8 cellular contexts compared by ENCODE assay signal in the genomic region with DNA sequence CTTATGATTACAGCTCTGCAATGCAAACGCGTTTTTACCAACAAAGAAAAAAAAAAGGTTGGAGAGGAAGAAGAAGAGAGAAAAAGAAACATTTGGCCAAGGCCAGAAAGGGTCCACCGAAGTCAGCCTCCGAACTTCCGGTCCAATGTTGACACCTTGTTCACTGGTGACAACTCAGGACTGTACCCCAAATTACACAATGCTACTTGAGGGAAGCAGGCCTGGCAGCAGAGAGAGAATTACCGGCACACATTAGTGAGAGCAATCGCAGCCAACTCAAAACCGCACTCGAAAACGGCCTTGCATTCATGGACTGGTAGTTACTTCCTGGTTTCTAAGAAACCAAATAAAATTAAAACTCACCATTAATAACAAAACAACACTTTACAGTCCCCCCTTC.
DNase-seq lines count a peak whose midpoint lies in the region; ATAC-seq lines count a peak whose summit lies in the region.

No MANE protein-coding gene starts in this region.

- H2AK5ac ChIP-seq in mesenchymal stem cell (ENCODE audit: low read length, severe bottlenecking) = no peak overlapping the region

- no peak overlapping the region for H2AFZ ChIP-seq in mesenchymal stem cell (ENCODE audit: low read depth, low read length)

- no peak overlapping the region for H3K23ac ChIP-seq in mesenchymal stem cell (ENCODE audit: low read length in 2 of 2)

- no peak overlapping the region for H4K91ac ChIP-seq in mesenchymal stem cell (ENCODE audit: low read length)

- no peak overlapping the region for H2BK5ac ChIP-seq in mesenchymal stem cell (ENCODE audit: low read depth, low read length, poor library complexity, severe bottlenecking)

- H3K36me3 ChIP-seq in mesenchymal stem cell (ENCODE audit: control insufficient read depth in 1 of 2, insufficient read depth in 2 of 2, low read depth in 1 of 2, low read length in 2 of 2) = no peaks in the 10 kb centered on the region

- H3K9me3 ChIP-seq in mesenchymal stem cell (ENCODE audit: control insufficient read depth, low read length) = no peaks in the 10 kb centered on the region

- no peak overlapping the region for H2BK12ac ChIP-seq in mesenchymal stem cell (ENCODE audit: low read length in 2 of 2)

- DNase-seq in NCI-H1048 (lab: John Stamatoyannopoulos, UW) (peak; percentile 66), mesenchymal stem cell (no peak), SW480 (ENCODE audit: low spot score) (no peak), OCI-M2 (lab: John Stamatoyannopoulos, UW; ENCODE audit: unreplicated experiment) (no peak), DMS 273 (lab: John Stamatoyannopoulos, UW; ENCODE audit: unreplicated experiment) (no peak)

- H2BK120ac ChIP-seq in mesenchymal stem cell (ENCODE audit: low read depth, low read length) = no peak overlapping the region

- peak overlapping the region; percentile 26 for H3K9ac ChIP-seq in mesenchymal stem cell (ENCODE audit: low read length)

- H3K4me1 ChIP-seq in mesenchymal stem cell (ENCODE audit: control insufficient read depth, insufficient read depth, low read depth, low read length) = no peaks in the 10 kb centered on the region

- no peak overlapping the region for H3K4ac ChIP-seq in mesenchymal stem cell (ENCODE audit: low read depth in 1 of 2, low read length in 2 of 2)

- no peak overlapping the region for H4K8ac ChIP-seq in mesenchymal stem cell (ENCODE audit: low read length)

- no peak overlapping the region for H3K4me3 ChIP-seq in mesenchymal stem cell (ENCODE audit: insufficient read depth in 1 of 2, low read depth in 1 of 2, low read length in 2 of 2)

- no peak overlapping the region for H3K4me2 ChIP-seq in mesenchymal stem cell (ENCODE audit: low read length, poor library complexity, severe bottlenecking)

- 98% methylated on average over 10 of the region's 10 CpGs for WGBS in mesenchymal stem cell

- H3K18ac ChIP-seq in mesenchymal stem cell (ENCODE audit: low read depth in 1 of 2, low read length in 2 of 2) = no peak overlapping the region

- no peaks in the 10 kb centered on the region for H3K27me3 ChIP-seq in mesenchymal stem cell (ENCODE audit: control insufficient read depth in 1 of 2, insufficient read depth in 1 of 2, low read length in 2 of 2)

- no peak overlapping the region for H3K14ac ChIP-seq in mesenchymal stem cell (ENCODE audit: low read length in 2 of 2)

- no peak overlapping the region for H2BK15ac ChIP-seq in mesenchymal stem cell (ENCODE audit: low read depth, poor library complexity, severe bottlenecking)

- no peak overlapping the region for H3K27ac ChIP-seq in mesenchymal stem cell (ENCODE audit: low read length, poor library complexity, severe bottlenecking)

- H3K79me1 ChIP-seq in mesenchymal stem cell (replicated peaks; ENCODE audit: low read length, poor library complexity, severe bottlenecking) = no peaks in the 10 kb centered on the region

- ATAC-seq in GM18508 (IDR thresholded peaks at IDR 0.05; ENCODE audit: insufficient read depth, unreplicated experiment) = peak; percentile 65
- ATAC-seq in HG02588 (IDR thresholded peaks at IDR 0.05; ENCODE audit: unreplicated experiment) = peak; percentile 73
- no peak for ATAC-seq in HG02610 (IDR thresholded peaks at IDR 0.05; ENCODE audit: unreplicated experiment)
